In the genomic region with DNA sequence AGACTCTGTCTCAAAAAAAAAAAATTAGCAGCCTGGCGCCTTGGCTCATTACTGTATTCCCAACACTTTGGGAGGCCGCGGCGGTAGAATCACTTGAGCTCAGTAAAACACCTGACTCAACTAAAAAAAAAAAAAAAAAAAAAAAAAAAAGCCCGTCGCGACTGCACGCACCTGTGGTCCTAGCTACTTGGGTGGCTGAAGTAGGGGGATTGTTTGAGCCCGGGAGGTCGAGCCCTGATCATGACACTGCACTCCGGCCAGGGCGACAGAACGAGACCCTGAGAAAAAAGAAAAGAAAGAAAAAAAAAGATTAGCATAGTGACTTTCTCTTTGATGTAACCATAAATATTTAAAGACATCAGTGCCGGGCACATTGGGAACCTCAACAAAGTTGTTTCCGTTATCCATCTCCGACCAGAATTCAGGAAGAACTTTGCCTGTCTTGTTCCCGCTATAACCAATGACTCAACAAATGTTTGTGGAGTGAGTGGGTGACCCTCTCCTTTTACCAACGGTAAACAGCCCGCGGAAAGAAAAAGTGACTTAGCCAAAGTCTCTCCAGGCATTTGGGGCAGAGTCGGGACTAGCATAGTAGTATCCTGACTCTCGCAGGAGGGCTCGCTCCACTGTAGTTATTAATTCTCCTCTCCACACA, we compare ENCODE assay signal across 8 cellular contexts. TPM values are rescaled to one million over a fixed set of nuclear protein-coding genes. Genes with fewer than 3 reads are reported as not detected.
A peak's percentile ranks its signal among the peaks of the same experiment; 100 is the strongest.
DNase-seq lines count a peak whose midpoint lies in the region; ATAC-seq and TF ChIP-seq lines count a peak whose summit lies in the region.

No MANE protein-coding gene starts in this region.

- peaks cover 0 to 23% (median 6%) of the 10 kb centered on the region in 4 donors for H3K36me3 ChIP-seq in esophagus muscularis mucosa

- H3K9me3 ChIP-seq in esophagus muscularis mucosa, result no peaks in the 10 kb centered on the region

- TF ChIP-seq POLR2A in esophagus muscularis mucosa (IDR thresholded peaks at IDR 0.05; ENCODE audit: low read depth), result no peak

- TF ChIP-seq CTCF in Calu3 (IDR thresholded peaks at IDR 0.05; ENCODE audit: unreplicated experiment), result no peak
- no peak for TF ChIP-seq CTCF in esophagus muscularis mucosa (IDR thresholded peaks at IDR 0.05)
- no peak for TF ChIP-seq CTCF in GM13976 (IDR thresholded peaks at IDR 0.05; ENCODE audit: borderline replicate concordance, control extremely low read depth, extremely low read depth, insufficient read depth, missing control alignments)

- no peaks in the 10 kb centered on the region for H3K27me3 Mint-ChIP-seq in Calu3 (ENCODE audit: unreplicated experiment)
- H3K27me3 Mint-ChIP-seq in natural killer cell treated with Interleukin-12 subunit alpha and Interleukin-12 subunit beta and Interleukin-15 and Interleukin-18, amount 100 ng/mL, for 72 hours, result no peaks in the 10 kb centered on the region

- ATAC-seq in GM21381 (IDR thresholded peaks at IDR 0.05; ENCODE audit: unreplicated experiment), result peak; percentile 46
- peak; percentile 34 for ATAC-seq in HG03565 (IDR thresholded peaks at IDR 0.05; ENCODE audit: unreplicated experiment)
- peak; percentile 58 to 78 for ATAC-seq in natural killer cell treated with Interleukin-12 subunit alpha and Interleukin-12 subunit beta and Interleukin-15 and Interleukin-18, amount 100 ng/mL, for 72 hours

- intact Hi-C loops in Calu3 (cut with micrococcal nuclease; ENCODE audit: unreplicated experiment), result loop anchor here (5.0 kb wide), 1 partner anchor 37 kb away; a partner anchor contains a TSS
- intact Hi-C loops in esophagus muscularis mucosa (cut with DNase I), result loop anchor here (1.0 to 10.0 kb wide), 2 partner anchors 37 to 411 kb away; a partner anchor contains a TSS

- DNase-seq in Calu3 (peak; percentile 2), esophagus muscularis mucosa (ENCODE audit: extremely low spot score) (no peak), GM13976 (ENCODE audit: low spot score) (no peak), NCI-H146 treated with DMSO at 0.1 percent for 48 hours (lab: John Stamatoyannopoulos, UW; ENCODE audit: unreplicated experiment) (no peak)
- DNase-seq in activated CD4-positive, alpha-beta T cell treated with anti-CD3 and anti-CD28 coated beads, Interleukin-2, amount 50 U/mL, for 48 hours, result peak; percentile 8 to 20
- no peak for DNase-seq in natural killer cell treated with Interleukin-12 subunit alpha and Interleukin-12 subunit beta and Interleukin-15 and Interleukin-18, amount 100 ng/mL, for 72 hours (ENCODE audit: low spot score)

- peak overlapping the region; percentile 84 to 89 (median 86) for H3K27ac ChIP-seq in esophagus muscularis mucosa (replicated peaks in 1 of 4)

- H3K9me3 Mint-ChIP-seq in Calu3 (ENCODE audit: low read depth, unreplicated experiment), result no peaks in the 10 kb centered on the region
- no peaks in the 10 kb centered on the region for H3K9me3 Mint-ChIP-seq in natural killer cell treated with Interleukin-12 subunit alpha and Interleukin-12 subunit beta and Interleukin-15 and Interleukin-18, amount 100 ng/mL, for 72 hours

- WGBS in esophagus muscularis mucosa, result 4% methylated on average over 23 of the region's 23 CpGs

- H3K4me3 ChIP-seq in esophagus muscularis mucosa, result peak overlapping the region; percentile 79 to 97 (median 88)

- CTCF ChIA-PET in Calu3 (lab: Charles Lee), result interaction anchor here (0.6 to 1.4 kb wide), 3 partner anchors 59 to 135 kb away, joined by 3 to 5 read pairs (median 4); no protein-coding TSS in a partner anchor

- peak overlapping the region; percentile 91 for H3K27ac Mint-ChIP-seq in Calu3 (ENCODE audit: unreplicated experiment)
- peak overlapping the region; percentile 92 to 96 for H3K27ac Mint-ChIP-seq in natural killer cell treated with Interleukin-12 subunit alpha and Interleukin-12 subunit beta and Interleukin-15 and Interleukin-18, amount 100 ng/mL, for 72 hours

- in situ Hi-C loops in GM13976 (cut with MboI; ENCODE audit: low sequenced_read_pairs, unreplicated experiment), result no loop called here

- TSS peak; percentile 87 for BruUV-seq in Calu3 (replicated peaks; lab: Mats Ljungman, UMichigan)

- H3K27me3 ChIP-seq in esophagus muscularis mucosa, result no peaks in the 10 kb centered on the region

- no peak for TF ChIP-seq EP300 in esophagus muscularis mucosa (IDR thresholded peaks at IDR 0.05)

- peaks cover 31% of the 10 kb centered on the region for H3K36me3 Mint-ChIP-seq in Calu3 (ENCODE audit: insufficient read depth, unreplicated experiment)
- peaks cover 8% of the 10 kb centered on the region for H3K36me3 Mint-ChIP-seq in natural killer cell treated with Interleukin-12 subunit alpha and Interleukin-12 subunit beta and Interleukin-15 and Interleukin-18, amount 100 ng/mL, for 72 hours

- H3K4me1 ChIP-seq in esophagus muscularis mucosa, result peaks cover 26 to 44% (median 40%) of the 10 kb centered on the region in 4 donors

- peaks cover 14% of the 10 kb centered on the region for H3K4me1 Mint-ChIP-seq in Calu3 (ENCODE audit: low read depth, unreplicated experiment)
- H3K4me1 Mint-ChIP-seq in natural killer cell treated with Interleukin-12 subunit alpha and Interleukin-12 subunit beta and Interleukin-15 and Interleukin-18, amount 100 ng/mL, for 72 hours (ENCODE audit: low read depth in 2 of 2), result peaks cover 21 to 25% of the 10 kb centered on the region in 2 donors

- peak overlapping the region; percentile 83 for H3K4me3 Mint-ChIP-seq in Calu3 (ENCODE audit: low read depth, unreplicated experiment)
- peak overlapping the region; percentile 92 for H3K4me3 Mint-ChIP-seq in natural killer cell treated with Interleukin-12 subunit alpha and Interleukin-12 subunit beta and Interleukin-15 and Interleukin-18, amount 100 ng/mL, for 72 hours

RNA-seq across cellular contexts. Expression of a gene that starts 0.6 kb away (rescaled TPM):
- total RNA-seq in Calu3 (2022), result 27.2 and 33.3 TPM in 2 replicates
- total RNA-seq in esophagus muscularis mucosa, result 10 to 100 TPM; 11.8 to 22.8 (median 14.2) TPM
- total RNA-seq in natural killer cell treated with Interleukin-12 subunit alpha and Interleukin-12 subunit beta and Interleukin-15 and Interleukin-18, amount 100 ng/mL, for 72 hours, result 10 to 100 TPM; 35.2 to 41.2 TPM

RNA-seq across cellular contexts. Expression of a gene that starts 36.9 kb away (rescaled TPM):
- total RNA-seq in Calu3 (2022) (70.6 and 123 TPM in 2 replicates), esophagus muscularis mucosa (100 to 1,000 TPM in 1 of 4 donors, 10 to 100 TPM in 3; 72.3 to 117 (median 78.9) TPM)
- total RNA-seq in natural killer cell treated with Interleukin-12 subunit alpha and Interleukin-12 subunit beta and Interleukin-15 and Interleukin-18, amount 100 ng/mL, for 72 hours, result 100 to 1,000 TPM in 1 of 2 donors, 10 to 100 TPM in 1; 99.9 to 137 TPM

Comparison
In these comparisons a context has a peak if more than half of its experiments do, and no peak if none do; other contexts are left out.
1. DNase-seq: peak in Calu3 (single experiment) and activated CD4-positive, alpha-beta T cell treated with anti-CD3 and anti-CD28 coated beads, Interleukin-2, amount 50 U/mL, for 48 hours (2 of 2); none in esophagus muscularis mucosa (single experiment), natural killer cell treated with Interleukin-12 subunit alpha and Interleukin-12 subunit beta and Interleukin-15 and Interleukin-18, amount 100 ng/mL, for 72 hours (single experiment), GM13976 (single experiment) and NCI-H146 treated with DMSO at 0.1 percent for 48 hours (single experiment).
2. Peak in every context shown above with its lines, with median percentiles within 50 percentile points of each other: ATAC-seq.